In genomic region chr16:3281222-3281621, GRCh38 we compare ENCODE assay signal across 21 cellular contexts. TPM values are rescaled to one million over a fixed set of nuclear protein-coding genes. Genes with fewer than 3 reads are reported as not detected.
DNase-seq lines count a peak whose midpoint lies in the region; ATAC-seq and TF ChIP-seq lines count a peak whose summit lies in the region.
"Had no signal": no experiment of that assay in that cellular context is flagged by ENCODE, and none has a peak within 500 bp of the region (broad histone marks: within the 10 kb centered on the region; RNA-seq: fewer than 3 reads in every experiment).

No MANE protein-coding gene starts in this region.

- H3K27ac Mint-ChIP-seq in activated naive CD4-positive, alpha-beta T cell treated with anti-CD3 and anti-CD28 coated beads for 36 hours: no peak overlapping the region
- H3K27ac Mint-ChIP-seq in brain: peak overlapping the region in 2 of 5 experiments; percentile 10 to 100
- no peak overlapping the region for H3K27ac Mint-ChIP-seq in stimulated activated effector memory CD8-positive, alpha-beta T cell treated with anti-CD3 and anti-CD28 coated beads, Interleukin-12 subunit alpha, Interleukin-12 subunit beta, amount 100 ng/mL, for 72 hours
- H3K27ac Mint-ChIP-seq: activated CD4-positive, alpha-beta T cell treated with anti-CD3 and anti-CD28 coated beads, Interleukin-2, amount 10 ng/mL, durations not matched to agents 7 days and 5 days had no signal

- no peaks in the 10 kb centered on the region for H3F3A ChIP-seq in Loucy (ENCODE audit: low read depth)

- TF ChIP-seq POLR2A in adrenal gland (IDR thresholded peaks at IDR 0.05): no peak

- no peak for DNase-seq in activated naive CD4-positive, alpha-beta T cell treated with anti-CD3 and anti-CD28 coated beads for 36 hours
- DNase-seq in activated naive CD4-positive, alpha-beta T cell (lab: John Stamatoyannopoulos, UW): no peak
- DNase-seq in stimulated activated effector memory CD8-positive, alpha-beta T cell treated with anti-CD3 and anti-CD28 coated beads, Interleukin-12 subunit alpha, Interleukin-12 subunit beta, amount 100 ng/mL, for 72 hours (ENCODE audit: low spot score in 2 of 2): no peak
- DNase-seq in adrenal gland (no peak), NCI-H1417 (lab: John Stamatoyannopoulos, UW) (no peak)
- DNase-seq: activated CD4-positive, alpha-beta T cell treated with anti-CD3 and anti-CD28 coated beads, Interleukin-2, amount 10 ng/mL, durations not matched to agents 7 days and 5 days; activated T-cell treated with anti-CD3 and anti-CD28 coated beads, Interleukin-2, amount 50 U/mL, for 4 hours; amygdala; effector CD8-positive, alpha-beta T cell; left ventricle myocardium superior; NCI-H1436; NCI-H2171 treated with DMSO at 0.1 percent for 48 hours; NCI-H69; ovary; Peyer's patch; sigmoid colon had no signal

- H3K36me3 ChIP-seq in Loucy (ENCODE audit: insufficient read depth, low read length) (no peaks in the 10 kb centered on the region), adrenal gland (replicated peaks in 1 of 2) (peaks cover 0 to 8% of the 10 kb centered on the region in 2 donors)

- no peak overlapping the region for H3K9ac ChIP-seq in Loucy (ENCODE audit: low read depth, low read length, poor library complexity, severe bottlenecking)

- H3K27ac ChIP-seq in adrenal gland: no peak overlapping the region
- H3K27ac ChIP-seq: ovary, Peyer's patch, SK-N-MC had no signal

- H3K9me3 ChIP-seq in Loucy (ENCODE audit: insufficient read depth, low read depth, low read length): no peaks in the 10 kb centered on the region
- no peaks in the 10 kb centered on the region for H3K9me3 ChIP-seq in adrenal gland (replicated peaks in 1 of 3)
- H3K9me3 ChIP-seq: Peyer's patch had no signal

- H3K4me3 ChIP-seq in Loucy (ENCODE audit: low read length, poor library complexity, severe bottlenecking) (no peak overlapping the region), adrenal gland (no peak overlapping the region)
- H3K4me3 ChIP-seq: ovary had no signal

- peaks cover 15% of the 10 kb centered on the region for H4K20me1 ChIP-seq in Loucy (ENCODE audit: insufficient read depth, low read length, poor library complexity, severe bottlenecking)

- H3K9me3 Mint-ChIP-seq in activated naive CD4-positive, alpha-beta T cell treated with anti-CD3 and anti-CD28 coated beads for 36 hours: peaks cover 5% of the 10 kb centered on the region
- H3K9me3 Mint-ChIP-seq in brain: peaks cover 6 to 23% (median 17%) of the 10 kb centered on the region in 5 experiments
- H3K9me3 Mint-ChIP-seq in stimulated activated effector memory CD8-positive, alpha-beta T cell treated with anti-CD3 and anti-CD28 coated beads, Interleukin-12 subunit alpha, Interleukin-12 subunit beta, amount 100 ng/mL, for 72 hours: no peaks in the 10 kb centered on the region
- H3K9me3 Mint-ChIP-seq: activated T-cell treated with anti-CD3 and anti-CD28 coated beads, Interleukin-2, amount 50 U/mL, for 4 hours had no signal

- H3K79me2 ChIP-seq in Loucy (ENCODE audit: insufficient read depth, low read length): peaks cover 29% of the 10 kb centered on the region

- peaks cover 25% of the 10 kb centered on the region for H3K36me3 Mint-ChIP-seq in activated naive CD4-positive, alpha-beta T cell treated with anti-CD3 and anti-CD28 coated beads for 36 hours (ENCODE audit: low read depth)
- peaks cover 29% of the 10 kb centered on the region for H3K36me3 Mint-ChIP-seq in brain
- peaks cover 38% of the 10 kb centered on the region for H3K36me3 Mint-ChIP-seq in stimulated activated effector memory CD8-positive, alpha-beta T cell treated with anti-CD3 and anti-CD28 coated beads, Interleukin-12 subunit alpha, Interleukin-12 subunit beta, amount 100 ng/mL, for 72 hours

- H3K4me1 ChIP-seq in Loucy (ENCODE audit: insufficient read depth, low read length, poor library complexity, severe bottlenecking) (no peaks in the 10 kb centered on the region), adrenal gland (replicated peaks in 1 of 2) (peaks cover 11 to 22% of the 10 kb centered on the region in 2 donors)

- H3K4me2 ChIP-seq in Loucy (ENCODE audit: low read depth, low read length, poor library complexity, severe bottlenecking): peak overlapping the region; percentile 76

- CTCF ChIA-PET in activated naive CD4-positive, alpha-beta T cell treated with anti-CD3 and anti-CD28 coated beads for 36 hours (lab: Charles Lee): interaction anchor here (1.2 kb wide), 1 partner anchor 14 kb away, joined by 4 read pairs; no protein-coding TSS in a partner anchor

- no peaks in the 10 kb centered on the region for H3K27me3 Mint-ChIP-seq in activated naive CD4-positive, alpha-beta T cell treated with anti-CD3 and anti-CD28 coated beads for 36 hours (ENCODE audit: low read depth)
- H3K27me3 Mint-ChIP-seq in brain: peaks cover 27% of the 10 kb centered on the region

- WGBS in adrenal gland, 4 donors: 89 to 94% (median 91%) methylated on average over 4 of the region's 4 CpGs

- no peaks in the 10 kb centered on the region for H3K27me3 ChIP-seq in Loucy (ENCODE audit: insufficient read depth, low read length, poor library complexity, severe bottlenecking)
- H3K27me3 ChIP-seq in adrenal gland: no peaks in the 10 kb centered on the region
- H3K27me3 ChIP-seq: ovary, Peyer's patch, sigmoid colon had no signal

- peak overlapping the region; percentile 43 for H3K4me3 Mint-ChIP-seq in activated naive CD4-positive, alpha-beta T cell treated with anti-CD3 and anti-CD28 coated beads for 36 hours
- H3K4me3 Mint-ChIP-seq in brain: peak overlapping the region; percentile 67 to 100 (median 94)
- H3K4me3 Mint-ChIP-seq in stimulated activated effector memory CD8-positive, alpha-beta T cell treated with anti-CD3 and anti-CD28 coated beads, Interleukin-12 subunit alpha, Interleukin-12 subunit beta, amount 100 ng/mL, for 72 hours: peak overlapping the region; percentile 84

- ATAC-seq in stimulated activated effector memory CD8-positive, alpha-beta T cell treated with anti-CD3 and anti-CD28 coated beads, Interleukin-12 subunit alpha, Interleukin-12 subunit beta, amount 100 ng/mL, for 72 hours: no peak
- ATAC-seq in GM21360 (IDR thresholded peaks at IDR 0.05; ENCODE audit: unreplicated experiment): no peak
- ATAC-seq: activated T-cell treated with anti-CD3 and anti-CD28 coated beads, Interleukin-2, amount 50 U/mL, for 4 hours; HCT116; left ventricle myocardium superior had no signal

- H3K4me1 Mint-ChIP-seq in activated naive CD4-positive, alpha-beta T cell treated with anti-CD3 and anti-CD28 coated beads for 36 hours (ENCODE audit: low read depth): peaks cover 28% of the 10 kb centered on the region
- peaks cover 36% of the 10 kb centered on the region for H3K4me1 Mint-ChIP-seq in brain
- H3K4me1 Mint-ChIP-seq in stimulated activated effector memory CD8-positive, alpha-beta T cell treated with anti-CD3 and anti-CD28 coated beads, Interleukin-12 subunit alpha, Interleukin-12 subunit beta, amount 100 ng/mL, for 72 hours: peaks cover 23% of the 10 kb centered on the region

- no peaks in the 10 kb centered on the region for H3K9me2 ChIP-seq in Loucy (replicated peaks; ENCODE audit: low read depth, low read length)

- TF ChIP-seq CTCF in Loucy (conservative IDR thresholded peaks at IDR 0.05; ENCODE audit: low read length): no peak
- TF ChIP-seq CTCF in brain (conservative IDR thresholded peaks at IDR 0.05): no peak
- TF ChIP-seq CTCF in adrenal gland (IDR thresholded peaks at IDR 0.05): no peak

- intact Hi-C loops in activated naive CD4-positive, alpha-beta T cell treated with anti-CD3 and anti-CD28 coated beads for 36 hours (cut with micrococcal nuclease): no loop called here
- intact Hi-C loops in adrenal gland (cut with DNase I): no loop called here

- H2AFZ ChIP-seq in Loucy (ENCODE audit: low read length): no peak overlapping the region

RNA-seq across cellular contexts. Expression of gene ZNF263, which starts 2.1 kb away (rescaled TPM):
- total RNA-seq in activated naive CD4-positive, alpha-beta T cell treated with anti-CD3 and anti-CD28 coated beads for 36 hours: 10 to 100 TPM in 1 of 2 experiments, 1 to 10 TPM in 1; 9.1 to 12.2 TPM
- polyA plus RNA-seq in brain (ENCODE audit: insufficient read depth, low read depth, low replicate concordance): 31.5 TPM
- total RNA-seq in adrenal gland: 10 to 100 TPM; 22.5 to 84.0 (median 34.0) TPM
- 10 to 100 TPM; 18.5 to 26.4 (median 21.8) TPM for polyA plus RNA-seq in adrenal gland

RNA-seq across cellular contexts. Expression of gene TIGD7, which starts 24.0 kb away (rescaled TPM):
- 1 to 10 TPM; 3.8 to 4.1 TPM for total RNA-seq in activated naive CD4-positive, alpha-beta T cell treated with anti-CD3 and anti-CD28 coated beads for 36 hours
- 4.8 TPM for polyA plus RNA-seq in brain (ENCODE audit: insufficient read depth, low read depth, low replicate concordance)
- 1 to 10 TPM; 2.1 to 6.6 (median 4.1) TPM for total RNA-seq in adrenal gland
- polyA plus RNA-seq in adrenal gland: 1 to 10 TPM; 3.5 to 7.0 (median 4.6) TPM

RNA-seq across cellular contexts. Expression of gene ZNF75A, which starts 24.1 kb away (rescaled TPM):
- total RNA-seq in activated naive CD4-positive, alpha-beta T cell treated with anti-CD3 and anti-CD28 coated beads for 36 hours: 10 to 100 TPM; 10.5 to 12.4 TPM
- polyA plus RNA-seq in brain (ENCODE audit: insufficient read depth, low read depth, low replicate concordance) (12.6 TPM), adrenal gland (10 to 100 TPM; 24.9 to 42.0 (median 37.4) TPM)
- total RNA-seq in adrenal gland: 10 to 100 TPM in 7 of 8 donors, 1 to 10 TPM in 1; 7.9 to 30.3 (median 22.2) TPM

RNA-seq across cellular contexts. Expression of gene MEFV, which starts 24.8 kb away (rescaled TPM):
- under 1 TPM; 0.07 TPM for total RNA-seq in activated naive CD4-positive, alpha-beta T cell treated with anti-CD3 and anti-CD28 coated beads for 36 hours
- 0.34 TPM for polyA plus RNA-seq in brain (ENCODE audit: insufficient read depth, low read depth, low replicate concordance)
- total RNA-seq in adrenal gland: 1 to 10 TPM; 2.1 to 7.8 (median 4.3) TPM
- polyA plus RNA-seq in adrenal gland: under 1 TPM; 0.40 to 0.72 (median 0.71) TPM

RNA-seq across cellular contexts. Expression of gene ZNF200, which starts 46.3 kb away (rescaled TPM):
- total RNA-seq in activated naive CD4-positive, alpha-beta T cell treated with anti-CD3 and anti-CD28 coated beads for 36 hours: 10 to 100 TPM in 1 of 2 experiments, 1 to 10 TPM in 1; 9.7 to 10.1 TPM
- 3.5 TPM for polyA plus RNA-seq in brain (ENCODE audit: insufficient read depth, low read depth, low replicate concordance)
- 10 to 100 TPM in 2 of 8 donors, 1 to 10 TPM in 6; 4.4 to 15.4 (median 8.5) TPM for total RNA-seq in adrenal gland
- 1 to 10 TPM; 5.4 to 7.8 (median 6.2) TPM for polyA plus RNA-seq in adrenal gland

Comparison
In these comparisons a context has a peak if more than half of its experiments do, and no peak if none do; other contexts are left out.
1. H3K4me3 Mint-ChIP-seq: peak in every context shown above with its lines; median percentile 94 in brain; 84 in stimulated activated effector memory CD8-positive, alpha-beta T cell treated with anti-CD3 and anti-CD28 coated beads, Interleukin-12 subunit alpha, Interleukin-12 subunit beta, amount 100 ng/mL, for 72 hours; 43 in activated naive CD4-positive, alpha-beta T cell treated with anti-CD3 and anti-CD28 coated beads for 36 hours.